In the genomic region with DNA sequence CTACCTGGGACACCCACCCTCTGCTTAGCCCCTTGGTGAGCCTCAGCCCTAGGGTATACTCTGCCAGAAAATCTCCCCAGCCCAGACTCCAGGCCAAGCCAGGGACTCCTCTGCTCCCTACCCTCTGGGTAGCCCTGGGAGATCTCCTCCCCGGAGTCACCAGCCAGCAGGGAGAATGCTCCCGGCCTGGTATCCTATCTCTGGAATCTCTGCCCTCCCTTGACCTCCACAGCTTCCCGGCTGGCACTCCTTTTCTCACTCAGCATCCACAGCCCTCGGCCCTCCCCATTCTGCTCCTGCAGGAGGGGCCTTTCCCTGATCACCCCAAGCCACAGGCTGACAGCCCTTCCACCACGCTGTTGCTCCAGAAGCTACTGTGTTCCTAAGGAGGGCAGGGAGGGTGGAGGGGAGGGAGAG, we compare ENCODE assay signal across 13 cellular contexts. TPM values are rescaled to one million over a fixed set of nuclear protein-coding genes. Genes with fewer than 3 reads are reported as not detected.
DNase-seq lines count a peak whose midpoint lies in the region; ATAC-seq and TF ChIP-seq lines count a peak whose summit lies in the region.
"Had no signal": no experiment of that assay in that cellular context is flagged by ENCODE, and none has a peak within 500 bp of the region (broad histone marks: within the 10 kb centered on the region; RNA-seq: fewer than 3 reads in every experiment).

No MANE protein-coding gene starts in this region.

- no peaks in the 10 kb centered on the region; the same call in 1 of the 2 replicates for H3K27me3 ChIP-seq in SK-N-SH (ENCODE audit: insufficient read depth)

- H3K9me3 Mint-ChIP-seq in progenitor cell of endocrine pancreas (ENCODE audit: low read depth) = no peaks in the 10 kb centered on the region

- no peaks in the 10 kb centered on the region for H3K36me3 ChIP-seq in SK-N-SH (replicated peaks in 1 of 2; ENCODE audit: control insufficient read depth in 1 of 2, insufficient read depth in 2 of 2, low read length in 1 of 2)

- H3K4me1 ChIP-seq in SK-N-SH (ENCODE audit: control insufficient read depth in 1 of 2, insufficient read depth in 2 of 2, low read depth in 1 of 2, low read length in 1 of 2) = peaks cover 0 to 27% of the 10 kb centered on the region in 2 experiments; a peak in 1 of 4 replicates

- peaks cover 19% of the 10 kb centered on the region for H3K4me1 Mint-ChIP-seq in progenitor cell of endocrine pancreas (ENCODE audit: low read depth)

- H3K36me3 Mint-ChIP-seq in progenitor cell of endocrine pancreas (ENCODE audit: insufficient read depth) = no peaks in the 10 kb centered on the region

- no peak overlapping the region for H3K4me2 ChIP-seq in SK-N-SH

- no peaks in the 10 kb centered on the region for H3K79me2 ChIP-seq in SK-N-SH (ENCODE audit: insufficient read depth)

- no peak for TF ChIP-seq CTCF in SK-N-SH (IDR thresholded peaks at IDR 0.05)
- TF ChIP-seq CTCF in progenitor cell of endocrine pancreas (IDR thresholded peaks at IDR 0.05; ENCODE audit: unreplicated experiment) = no peak

- H3K4me3 Mint-ChIP-seq in progenitor cell of endocrine pancreas (ENCODE audit: low read depth) = peak overlapping the region; percentile 38

- peaks cover 11% of the 10 kb centered on the region for H3K27me3 Mint-ChIP-seq in progenitor cell of endocrine pancreas

- POLR2A ChIA-PET in SK-N-SH (lab: Yijun Ruan, JAX) = no interaction called here

- no peaks in the 10 kb centered on the region for H3K9me3 ChIP-seq in SK-N-SH

- no peak overlapping the region for H3K27ac ChIP-seq in SK-N-SH (ENCODE audit: low read depth in 2 of 2, low read length in 1 of 2)
- H3K27ac ChIP-seq: 22Rv1 had no signal

- no peaks in the 10 kb centered on the region for H4K20me1 ChIP-seq in SK-N-SH (ENCODE audit: insufficient read depth)

- DNase-seq in NCI-H82 (lab: John Stamatoyannopoulos, UW) (peak; percentile 64), NCI-H82 treated with DMSO at 0.1 percent for 48 hours (lab: John Stamatoyannopoulos, UW; ENCODE audit: unreplicated experiment) (no peak), SK-N-SH (peak; percentile 70), iPS DF 19.7 (ENCODE audit: low read depth, low spot score) (peak; percentile 45), progenitor cell of endocrine pancreas (ENCODE audit: low spot score, unreplicated experiment) (no peak), COLO668 (lab: John Stamatoyannopoulos, UW; ENCODE audit: unreplicated experiment) (no peak), SHP77 treated with DMSO at 0.1 percent for 48 hours (lab: John Stamatoyannopoulos, UW) (no peak)
- DNase-seq: GDM1; kidney glomerular epithelial cell; NCI-H2081; NK-92 treated with Interleukin-12 subunit alpha and Interleukin-12 subunit beta, amount 100 ng/mL, for 24 hours had no signal

- H3K9ac ChIP-seq in SK-N-SH = no peak overlapping the region

- TF ChIP-seq EP300 in SK-N-SH (IDR thresholded peaks at IDR 0.05; ENCODE audit: borderline replicate concordance in 1 of 2, low read depth in 1 of 2, low read length in 1 of 2) = no peak

- H3K9me2 ChIP-seq in SK-N-SH = no peaks in the 10 kb centered on the region

- CTCF ChIA-PET in SK-N-SH (lab: Yijun Ruan, JAX) = no interaction called here

- H3K27ac Mint-ChIP-seq in progenitor cell of endocrine pancreas = peak overlapping the region; percentile 59

- no peak for TF ChIP-seq RAD21 in SK-N-SH (IDR thresholded peaks at IDR 0.05; ENCODE audit: low read length)

- H3K4me3 ChIP-seq in SK-N-SH (ENCODE audit: low read depth in 2 of 2, low read length in 1 of 2) = no peak overlapping the region

- no peak overlapping the region for H2AFZ ChIP-seq in SK-N-SH (ENCODE audit: low read depth)

- H3F3A ChIP-seq in SK-N-SH (replicated peaks; ENCODE audit: insufficient read depth) = no peaks in the 10 kb centered on the region

- WGBS in SK-N-SH (ENCODE audit: low lambda C conversion rate) = 23% methylated on average over 4 of the region's 5 CpGs

- ATAC-seq in GM18517 (IDR thresholded peaks at IDR 0.05; ENCODE audit: unreplicated experiment) = no peak

TF ChIP-seq in SK-N-SH, 30 proteins besides CTCF, POLR2A, EP300 and RAD21:
- peak; percentile 70 for TF ChIP-seq GATA2 (CRISPR knock-in tag; IDR thresholded peaks at IDR 0.05)
- TF ChIP-seq SMC3 (IDR thresholded peaks at IDR 0.05; ENCODE audit: low read depth, low read length) = no peak

RNA-seq across cellular contexts. Expression of gene NOL4L, which starts 22.6 kb away (rescaled TPM):
- polyA plus RNA-seq in SK-N-SH (2012; rRNA removed) = 10.4 and 14.3 TPM in 2 replicates
- polyA plus RNA-seq in SK-N-SH (2012; cell fraction: cytosol; rRNA removed) = 8.7 and 10.6 TPM in 2 replicates
- polyA plus RNA-seq in SK-N-SH (2012; cell fraction: nucleus; rRNA removed) = 35.9 and 37.2 TPM in 2 replicates
- total RNA-seq in progenitor cell of endocrine pancreas = 89.7 and 90.4 TPM in 2 replicates

Comparison
In these comparisons a context has a peak if more than half of its experiments do, and no peak if none do; other contexts are left out.
1. DNase-seq: peak in NCI-H82 (single experiment), SK-N-SH (single experiment) and iPS DF 19.7 (single experiment); none in NCI-H82 treated with DMSO at 0.1 percent for 48 hours (single experiment), progenitor cell of endocrine pancreas (single experiment), COLO668 (single experiment) and SHP77 treated with DMSO at 0.1 percent for 48 hours (single experiment).